In the genomic region with DNA sequence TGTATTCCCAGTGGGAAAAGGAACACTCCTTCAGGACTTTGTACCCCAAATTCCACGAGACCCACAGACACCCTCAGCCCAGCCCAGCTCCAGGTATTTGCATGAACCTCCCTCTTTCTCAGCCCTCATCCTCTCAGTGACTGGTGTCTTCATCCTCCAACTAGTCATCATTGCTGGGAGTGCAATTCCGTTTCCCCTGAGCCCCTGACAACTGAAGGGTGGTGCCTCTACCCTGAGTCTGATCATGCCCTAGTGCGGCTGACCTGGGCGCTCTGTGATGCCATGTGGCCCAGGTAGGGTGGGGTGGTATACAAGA, we compare ENCODE assay signal across 7 cellular contexts. TPM values are rescaled to one million over a fixed set of nuclear protein-coding genes. Genes with fewer than 3 reads are reported as not detected.
DNase-seq lines count a peak whose midpoint lies in the region; ATAC-seq, FAIRE-seq and TF ChIP-seq lines count a peak whose summit lies in the region.

No MANE protein-coding gene starts in this region.

- WGBS in thyroid gland, 2 donors, result 14 to 27% methylated on average over 2 of the region's 4 CpGs

- H3K36me3 Mint-ChIP-seq in WTC11, result no peaks in the 10 kb centered on the region

- H3K4me1 ChIP-seq in keratinocyte (ENCODE audit: control insufficient read depth, extremely low read depth, insufficient read depth, low read length), result peaks cover 29% of the 10 kb centered on the region
- peaks cover 13 to 23% of the 10 kb centered on the region in 2 donors for H3K4me1 ChIP-seq in thyroid gland

- peak overlapping the region; percentile 95 for H2AFZ ChIP-seq in keratinocyte (ENCODE audit: control insufficient read depth, low read length)

- peaks cover 20% of the 10 kb centered on the region for H3K4me1 Mint-ChIP-seq in WTC11

- POLR2A ChIA-PET in WTC11 (lab: Charles Lee), result interaction anchor here (2.0 kb wide), 1 partner anchor 10 kb away, joined by 10 read pairs; no protein-coding TSS in a partner anchor

- intact Hi-C loops in thyroid gland (cut with DNase I), result no loop called here

- no peak for TF ChIP-seq POLR2A in thyroid gland (IDR thresholded peaks at IDR 0.05)

- H3K36me3 ChIP-seq in keratinocyte (ENCODE audit: control insufficient read depth in 2 of 2, extremely low read depth in 1 of 2, insufficient read depth in 2 of 2, low read length in 2 of 2), result no peaks in the 10 kb centered on the region
- H3K36me3 ChIP-seq in thyroid gland, result no peaks in the 10 kb centered on the region

- H3K27me3 ChIP-seq in keratinocyte (ENCODE audit: control insufficient read depth, extremely low read depth, insufficient read depth, low read length), result no peaks in the 10 kb centered on the region
- no peaks in the 10 kb centered on the region for H3K27me3 ChIP-seq in thyroid gland

- no peak for FAIRE-seq in keratinocyte (lab: Jason Lieb, UNC)

- H3K4me3 ChIP-seq in keratinocyte (ENCODE audit: control insufficient read depth in 2 of 3, extremely low read depth in 1 of 3, insufficient read depth in 2 of 3, low read depth in 1 of 3, low read length in 3 of 3), result peak overlapping the region; percentile 35 to 77 (median 65)
- H3K4me3 ChIP-seq in thyroid gland (replicated peaks in 1 of 3), result peak overlapping the region in 2 of 3 donors; percentile 19 to 47

- DNase-seq in WTC11 (ENCODE audit: low spot score), result no peak
- no peak for DNase-seq in keratinocyte (ENCODE audit: low read depth, low spot score)
- no peak for DNase-seq in thyroid gland
- DNase-seq in foreskin melanocyte, result no peak
- no peak for DNase-seq in GF-D8 (lab: John Stamatoyannopoulos, UW)

- no peaks in the 10 kb centered on the region for H3K9me1 ChIP-seq in keratinocyte (ENCODE audit: control insufficient read depth, extremely low read depth, insufficient read depth, low read length)

- dilution Hi-C loops in keratinocyte (cut with MboI; ENCODE audit: extremely low pct_ligation_motif_present, low sequenced_read_pairs), result no loop called here

- H4K20me1 ChIP-seq in keratinocyte (ENCODE audit: control insufficient read depth, extremely low read depth, insufficient read depth, low read length), result no peaks in the 10 kb centered on the region

- peak overlapping the region; percentile 87 for H3K4me2 ChIP-seq in keratinocyte (ENCODE audit: control insufficient read depth, extremely low read depth, insufficient read depth, low read depth, low read length)

- peaks cover 8% of the 10 kb centered on the region for H3K79me2 ChIP-seq in keratinocyte (ENCODE audit: control insufficient read depth, insufficient read depth, low read length)

- H3K27ac ChIP-seq in keratinocyte (ENCODE audit: control insufficient read depth, insufficient read depth, low read length), result no peak overlapping the region
- peak overlapping the region; percentile 45 to 72 (median 72) for H3K27ac ChIP-seq in thyroid gland

- CTCF ChIA-PET in WTC11 (lab: Charles Lee), result interaction anchor here (1.0 to 2.8 kb wide), 3 partner anchors 11 to 44 kb away, joined by 4 to 11 read pairs (median 4); no protein-coding TSS in a partner anchor

- no peak overlapping the region for H3K27ac Mint-ChIP-seq in WTC11

- H3K9ac ChIP-seq in keratinocyte (ENCODE audit: control insufficient read depth, extremely low read depth, insufficient read depth, low read length), result peak overlapping the region; percentile 49

- no peak for TF ChIP-seq CTCF in WTC11 (IDR thresholded peaks at IDR 0.05)
- no peak for TF ChIP-seq CTCF in keratinocyte (optimal IDR thresholded peaks at IDR 0.05 in 1 of 3, IDR thresholded peaks at IDR 0.05 in 1 of 3, conservative IDR thresholded peaks at IDR 0.05 in 1 of 3; ENCODE audit: extremely low read depth in 1 of 3, insufficient read depth in 2 of 3, low read length in 3 of 3)
- no peak for TF ChIP-seq CTCF in thyroid gland (IDR thresholded peaks at IDR 0.05)

- ATAC-seq in GM19043 (IDR thresholded peaks at IDR 0.05; ENCODE audit: low read depth, unreplicated experiment) (peak; percentile 4), HG02943 (IDR thresholded peaks at IDR 0.05; ENCODE audit: low read depth, unreplicated experiment) (peak; percentile 11), WTC11 (no peak)

- H3K9me3 Mint-ChIP-seq in WTC11, result peaks cover 3% of the 10 kb centered on the region

- H3K9me3 ChIP-seq in keratinocyte (ENCODE audit: control insufficient read depth, low read depth, low read length) (no peaks in the 10 kb centered on the region), thyroid gland (no peaks in the 10 kb centered on the region)

- peaks cover 52% of the 10 kb centered on the region for H3K27me3 Mint-ChIP-seq in WTC11 (ENCODE audit: low read depth)

- H3K4me3 Mint-ChIP-seq in WTC11, result peak overlapping the region; percentile 79

TF ChIP-seq in WTC11, 78 proteins besides CTCF, POLR2A, EP300 and RAD21 (continues in another document):
- TF ChIP-seq ZNF232 (CRISPR knock-in tag; IDR thresholded peaks at IDR 0.05), result no peak
- TF ChIP-seq SP1 (CRISPR knock-in tag; conservative IDR thresholded peaks at IDR 0.05), result no peak
- TF ChIP-seq, protein P1, sequence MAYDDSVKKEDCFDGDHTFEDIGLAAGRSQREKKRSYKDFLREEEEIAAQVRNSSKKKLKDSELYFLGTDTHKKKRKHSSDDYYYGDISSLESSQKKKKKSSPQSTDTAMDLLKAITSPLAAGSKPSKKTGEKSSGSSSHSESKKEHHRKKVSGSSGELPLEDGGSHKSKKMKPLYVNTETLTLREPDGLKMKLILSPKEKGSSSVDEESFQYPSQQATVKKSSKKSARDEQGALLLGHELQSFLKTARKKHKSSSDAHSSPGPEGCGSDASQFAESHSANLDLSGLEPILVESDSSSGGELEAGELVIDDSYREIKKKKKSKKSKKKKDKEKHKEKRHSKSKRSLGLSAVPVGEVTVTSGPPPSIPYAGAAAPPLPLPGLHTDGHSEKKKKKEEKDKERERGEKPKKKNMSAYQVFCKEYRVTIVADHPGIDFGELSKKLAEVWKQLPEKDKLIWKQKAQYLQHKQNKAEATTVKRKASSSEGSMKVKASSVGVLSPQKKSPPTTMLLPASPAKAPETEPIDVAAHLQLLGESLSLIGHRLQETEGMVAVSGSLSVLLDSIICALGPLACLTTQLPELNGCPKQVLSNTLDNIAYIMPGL (CRISPR knock-in tag; IDR thresholded peaks at IDR 0.05), result no peak
- no peak for TF ChIP-seq NFYB (CRISPR knock-in tag; conservative IDR thresholded peaks at IDR 0.05; ENCODE audit: low read depth)
- no peak for TF ChIP-seq ZNF263 (CRISPR knock-in tag; IDR thresholded peaks at IDR 0.05; ENCODE audit: low read depth)
- no peak for TF ChIP-seq IRF1 (CRISPR knock-in tag; IDR thresholded peaks at IDR 0.05)

RNA-seq across cellular contexts. Expression of gene ZNF692, which starts 3.8 kb away (rescaled TPM):
- total RNA-seq in WTC11 (2021), result 50.7 to 59.1 TPM (median 56.0 TPM) in 3 replicates
- polyA plus RNA-seq in keratinocyte, result 18.7 to 48.9 TPM (median 27.0 TPM) in 3 replicates
- polyA plus RNA-seq in keratinocyte (2011; ENCODE audit: low read depth), result 7.4 TPM
- polyA plus RNA-seq in keratinocyte (2011; cell fraction: cytosol; rRNA removed), result 11.4 TPM in 2 replicates
- polyA plus RNA-seq in keratinocyte (2011; cell fraction: nucleus; rRNA removed), result 207 and 235 TPM in 2 replicates
- polyA plus RNA-seq in keratinocyte (2012; ENCODE audit: low replicate concordance), result 17.6 and 43.9 TPM in 2 replicates
- 12.8 to 14.5 TPM (median 13.8 TPM) in 3 replicates for polyA minus RNA-seq in keratinocyte
- 15.2 TPM for polyA minus RNA-seq in keratinocyte (2011; cell fraction: cytosol; rRNA and poly(A)+ RNA removed)
- polyA minus RNA-seq in keratinocyte (2011; cell fraction: nucleus; rRNA and poly(A)+ RNA removed), result 22.2 and 23.7 TPM in 2 replicates
- 10 to 100 TPM; 17.2 to 59.7 (median 34.1) TPM for total RNA-seq in thyroid gland

RNA-seq across cellular contexts. Expression of gene ZNF672, which starts 24.6 kb away (rescaled TPM):
- 34.1 to 37.9 TPM (median 34.6 TPM) in 3 replicates for total RNA-seq in WTC11 (2021)
- 12.6 to 16.9 TPM (median 15.4 TPM) in 3 replicates for polyA plus RNA-seq in keratinocyte
- 2.9 TPM for polyA plus RNA-seq in keratinocyte (2011; ENCODE audit: low read depth)
- 11.3 and 12.8 TPM in 2 replicates for polyA plus RNA-seq in keratinocyte (2011; cell fraction: cytosol; rRNA removed)
- polyA plus RNA-seq in keratinocyte (2011; cell fraction: nucleus; rRNA removed), result 15.4 and 15.6 TPM in 2 replicates
- polyA plus RNA-seq in keratinocyte (2012; ENCODE audit: low replicate concordance), result 11.2 and 12.4 TPM in 2 replicates
- 14.9 to 19.9 TPM (median 19.3 TPM) in 3 replicates for polyA minus RNA-seq in keratinocyte
- polyA minus RNA-seq in keratinocyte (2011; cell fraction: cytosol; rRNA and poly(A)+ RNA removed), result 24.6 TPM
- 11.7 and 12.8 TPM in 2 replicates for polyA minus RNA-seq in keratinocyte (2011; cell fraction: nucleus; rRNA and poly(A)+ RNA removed)
- 10 to 100 TPM; 43.5 to 82.2 (median 53.7) TPM for total RNA-seq in thyroid gland

RNA-seq across cellular contexts. Expression of gene SH3BP5L, which starts 36.9 kb away (rescaled TPM):
- total RNA-seq in WTC11 (2021) (28.3 to 32.9 TPM (median 28.3 TPM) in 3 replicates), thyroid gland (10 to 100 TPM; 25.2 to 32.0 (median 30.0) TPM)
- polyA plus RNA-seq in keratinocyte, result 13.2 to 21.2 TPM (median 17.3 TPM) in 3 replicates
- polyA plus RNA-seq in keratinocyte (2011; ENCODE audit: low read depth), result 7.3 TPM
- 13.4 and 16.9 TPM in 2 replicates for polyA plus RNA-seq in keratinocyte (2011; cell fraction: cytosol; rRNA removed)
- polyA plus RNA-seq in keratinocyte (2011; cell fraction: nucleus; rRNA removed), result 29.2 TPM in 2 replicates
- 11.7 and 17.9 TPM in 2 replicates for polyA plus RNA-seq in keratinocyte (2012; ENCODE audit: low replicate concordance)
- polyA minus RNA-seq in keratinocyte, result 15.0 to 26.4 TPM (median 20.5 TPM) in 3 replicates
- 18.4 TPM for polyA minus RNA-seq in keratinocyte (2011; cell fraction: cytosol; rRNA and poly(A)+ RNA removed)
- 12.1 and 15.7 TPM in 2 replicates for polyA minus RNA-seq in keratinocyte (2011; cell fraction: nucleus; rRNA and poly(A)+ RNA removed)

RNA-seq across cellular contexts. Expression of gene PGBD2, which starts 43.4 kb away (rescaled TPM):
- total RNA-seq in WTC11 (2021) (6.5 to 6.9 TPM (median 6.6 TPM) in 3 replicates), thyroid gland (10 to 100 TPM; 10.0 to 20.3 (median 14.4) TPM)
- 5.1 to 6.1 TPM (median 5.3 TPM) in 3 replicates for polyA plus RNA-seq in keratinocyte
- polyA plus RNA-seq in keratinocyte (2011; ENCODE audit: low read depth), result 4.4 TPM
- polyA plus RNA-seq in keratinocyte (2011; cell fraction: cytosol; rRNA removed), result 1.6 and 2.5 TPM in 2 replicates
- 11.7 and 13.1 TPM in 2 replicates for polyA plus RNA-seq in keratinocyte (2011; cell fraction: nucleus; rRNA removed)
- 3.4 and 4.8 TPM in 2 replicates for polyA plus RNA-seq in keratinocyte (2012; ENCODE audit: low replicate concordance)
- polyA minus RNA-seq in keratinocyte, result 2.4 to 7.9 TPM (median 6.9 TPM) in 3 replicates
- polyA minus RNA-seq in keratinocyte (2011; cell fraction: cytosol; rRNA and poly(A)+ RNA removed), result 3.1 TPM
- 4.3 and 8.8 TPM in 2 replicates for polyA minus RNA-seq in keratinocyte (2011; cell fraction: nucleus; rRNA and poly(A)+ RNA removed)
